32 cellular contexts compared by ENCODE assay signal in genomic region chr3:2468816-2469215, GRCh38.
"Had no signal": no experiment of that assay in that cellular context is flagged by ENCODE, and none has a peak within 500 bp of the region (broad histone marks: within the 10 kb centered on the region; RNA-seq: fewer than 3 reads in every experiment).

No MANE protein-coding gene starts in this region.

- DNase-seq: activated CD4-positive, alpha-beta memory T cell treated with anti-CD3 and anti-CD28 coated beads, Interleukin-2, amount 10 ng/mL, durations not matched to agents 7 days and 5 days; activated CD4-positive, alpha-beta T cell treated with anti-CD3 and anti-CD28 coated beads for 1 hour; activated CD4-positive, alpha-beta T cell treated with anti-CD3 and anti-CD28 coated beads for 48 hours; activated CD4-positive, CD25-positive, alpha-beta regulatory T cell; activated CD8-positive, alpha-beta memory T cell treated with anti-CD3 and anti-CD28 coated beads for 24 hours; activated CD8-positive, alpha-beta memory T cell treated with anti-CD3 and anti-CD28 coated beads, Interleukin-2, amount 10 ng/mL, durations not matched to agents 7 days and 5 days; activated CD8-positive, alpha-beta memory T cell treated with anti-CD3 and anti-CD28 coated beads, Interleukin-2, amount 50 U/mL, for 48 hours; activated effector memory CD4-positive, alpha-beta T cell treated with Interleukin-2 at 50 U/mL for 16 hours; activated naive CD4-positive, alpha-beta T cell treated with anti-CD3 and anti-CD28 coated beads, Interleukin-2, amount 10 ng/mL, durations not matched to agents 7 days and 5 days; activated naive CD8-positive, alpha-beta T cell treated with anti-CD3 and anti-CD28 coated beads, Interleukin-2, amount 50 U/mL, for 24 hours; activated T-cell treated with anti-CD3 and anti-CD28 coated beads, Interleukin-2, amount 50 U/mL, for 48 hours; anterior cingulate cortex; caudate nucleus; cerebellar nuclear complex; Kasumi-1; KG1; MG63; NCI-H1048; NCI-H1105 treated with DMSO at 0.1 percent for 48 hours; NCI-H1436; NCI-H1694; NCI-H2029; NCI-H345; NCI-H524 treated with DMSO at 0.1 percent for 48 hours; NCI-H748 treated with DMSO at 0.1 percent for 48 hours; OCI-M1; Right ventricle myocardium superior; SW 1271; T-helper 1 cell; T-helper 2 cell; T-helper 9 cell; WERI-Rb-1 had no signal

- H3K4me3 ChIP-seq: MG63 had no signal

- H3K9me3 ChIP-seq: MG63 had no signal

- ATAC-seq: activated CD8-positive, alpha-beta memory T cell treated with anti-CD3 and anti-CD28 coated beads, Interleukin-2, amount 10 ng/mL, durations not matched to agents 7 days and 5 days; activated naive CD8-positive, alpha-beta T cell treated with anti-CD3 and anti-CD28 coated beads, Interleukin-2, amount 50 U/mL, for 24 hours had no signal

- H3K36me3 ChIP-seq: MG63, WERI-Rb-1 had no signal

- H3K27me3 ChIP-seq: MG63 had no signal

- H3K27ac ChIP-seq: WERI-Rb-1 had no signal
